ENCODE assay signal across 13 cellular contexts in the genomic region with DNA sequence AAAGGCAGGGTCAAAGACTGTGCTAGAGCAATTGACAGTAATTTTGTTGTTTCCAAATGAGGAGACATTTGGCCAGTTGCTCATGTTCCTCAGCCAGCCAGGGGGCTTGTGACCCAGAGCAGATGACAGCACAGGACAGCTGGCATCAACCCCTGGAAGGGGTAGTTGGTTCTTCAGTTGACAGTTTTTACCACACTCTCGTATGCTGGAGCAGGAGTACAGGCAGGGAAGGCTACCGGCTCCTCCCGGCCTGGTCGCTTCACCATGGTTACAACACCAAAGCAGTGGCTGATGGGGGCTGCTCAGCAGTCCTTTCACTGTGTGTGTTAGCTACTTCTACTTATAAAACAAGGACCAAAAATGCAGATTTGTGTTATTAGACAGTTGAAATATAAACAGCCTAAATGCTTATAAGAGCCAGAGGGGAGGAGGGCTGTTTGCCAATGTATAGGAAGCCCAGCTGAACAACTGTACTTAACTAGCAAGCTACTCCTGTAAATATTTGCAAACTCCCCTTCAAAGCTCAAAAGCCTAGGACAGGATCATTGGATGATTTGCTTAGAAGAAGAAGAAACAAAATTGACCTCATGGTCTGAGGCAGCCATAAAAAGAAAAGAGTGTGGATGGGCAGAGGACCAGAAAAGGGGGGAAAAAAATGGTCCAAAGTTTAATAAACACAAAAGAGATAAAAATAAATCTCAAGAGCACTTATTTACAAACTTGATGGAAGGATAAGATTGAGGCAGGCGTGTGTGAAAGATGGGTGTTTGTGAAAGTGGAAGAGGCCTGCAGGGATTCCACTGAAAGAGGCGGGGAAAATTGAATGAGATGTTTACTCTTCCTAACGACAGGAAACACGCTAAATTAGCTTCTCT. TPM values are rescaled to one million over a fixed set of nuclear protein-coding genes. Genes with fewer than 3 reads are reported as not detected.
DNase-seq lines count a peak whose midpoint lies in the region; ATAC-seq, FAIRE-seq and TF ChIP-seq lines count a peak whose summit lies in the region.
"Had no signal": no experiment of that assay in that cellular context is flagged by ENCODE, and none has a peak within 500 bp of the region (broad histone marks: within the 10 kb centered on the region; RNA-seq: fewer than 3 reads in every experiment).

No MANE protein-coding gene starts in this region.

- H3K79me2 ChIP-seq in astrocyte (ENCODE audit: insufficient read depth, low read length), result peaks cover 87% of the 10 kb centered on the region

- H3K27ac ChIP-seq in AG04450 (ENCODE audit: low read depth, low read length), result no peak overlapping the region
- no peak overlapping the region for H3K27ac ChIP-seq in astrocyte (ENCODE audit: low read depth, low read length)
- peak overlapping the region; percentile 48 for H3K27ac ChIP-seq in muscle layer of duodenum (ENCODE audit: low read length)
- H3K27ac ChIP-seq: thoracic aorta had no signal

- peaks cover 44% of the 10 kb centered on the region for H3K4me1 Mint-ChIP-seq in astrocyte (ENCODE audit: low read depth, unreplicated experiment)
- H3K4me1 Mint-ChIP-seq in naive thymus-derived CD8-positive, alpha-beta T cell, result no peaks in the 10 kb centered on the region
- no peaks in the 10 kb centered on the region for H3K4me1 Mint-ChIP-seq in activated naive CD8-positive, alpha-beta T cell treated with anti-CD3 and anti-CD28 coated beads, Interleukin-2, amount 50 U/mL, for 24 hours

- CTCF ChIA-PET in AG04450 (lab: Charles Lee), result interaction anchor here (1.2 to 1.6 kb wide), 2 partner anchors 16 to 665 kb away, joined by 3 read pairs; no protein-coding TSS in a partner anchor

- no peaks in the 10 kb centered on the region for H3K27me3 Mint-ChIP-seq in astrocyte (ENCODE audit: low read depth, unreplicated experiment)
- H3K27me3 Mint-ChIP-seq in naive thymus-derived CD8-positive, alpha-beta T cell, result peaks cover 0 to 17% (median 5%) of the 10 kb centered on the region in 5 donors
- peaks cover 4% of the 10 kb centered on the region for H3K27me3 Mint-ChIP-seq in activated naive CD8-positive, alpha-beta T cell treated with anti-CD3 and anti-CD28 coated beads, Interleukin-2, amount 50 U/mL, for 24 hours

- peaks cover 14% of the 10 kb centered on the region for H3K4me1 ChIP-seq in astrocyte (ENCODE audit: insufficient read depth, low read length)
- peaks cover 6 to 19% of the 10 kb centered on the region in 2 donors for H3K4me1 ChIP-seq in muscle layer of duodenum (ENCODE audit: control insufficient read depth in 1 of 2, insufficient read depth in 2 of 2, low read length in 2 of 2)

- H3K36me3 ChIP-seq in astrocyte (ENCODE audit: insufficient read depth, low read length) (peaks cover 20% of the 10 kb centered on the region), muscle layer of duodenum (ENCODE audit: control insufficient read depth in 1 of 2, insufficient read depth in 2 of 2, low read length in 2 of 2) (peaks cover 0 to 7% of the 10 kb centered on the region in 2 donors)
- H3K36me3 ChIP-seq: thoracic aorta had no signal

- in situ Hi-C loops in G401 (cut with HindIII; ENCODE audit: low sequenced_read_pairs), result no loop called here

- peak; percentile 70 for DNase-seq in AG04450 (ENCODE audit: low read depth, low spot score)
- DNase-seq in NCI-H1436 treated with DMSO at 0.1 percent for 48 hours (lab: John Stamatoyannopoulos, UW), result peak; percentile 55
- peak; percentile 20 for DNase-seq in astrocyte (ENCODE audit: low read depth)
- no peak for DNase-seq in naive thymus-derived CD8-positive, alpha-beta T cell
- DNase-seq in activated naive CD8-positive, alpha-beta T cell treated with anti-CD3 and anti-CD28 coated beads, Interleukin-2, amount 50 U/mL, for 24 hours, result no peak
- no peak for DNase-seq in G401 (ENCODE audit: low spot score)
- DNase-seq: ACHN; activated naive CD4-positive, alpha-beta T cell treated with anti-CD3 and anti-CD28 coated beads, Interleukin-2, amount 50 U/mL, for 16 hours; heart left ventricle had no signal

- no peak for ATAC-seq in naive thymus-derived CD8-positive, alpha-beta T cell
- no peak for ATAC-seq in activated naive CD8-positive, alpha-beta T cell treated with anti-CD3 and anti-CD28 coated beads, Interleukin-2, amount 50 U/mL, for 24 hours
- ATAC-seq in GM19324 (IDR thresholded peaks at IDR 0.05; ENCODE audit: low FRiP score, unreplicated experiment), result no peak
- ATAC-seq: heart left ventricle had no signal

- H3K27me3 ChIP-seq in AG04450 (ENCODE audit: control insufficient read depth, insufficient read depth, low read length) (no peaks in the 10 kb centered on the region), astrocyte (ENCODE audit: insufficient read depth, low read length) (no peaks in the 10 kb centered on the region), muscle layer of duodenum (ENCODE audit: low read depth, low read length) (no peaks in the 10 kb centered on the region)
- H3K27me3 ChIP-seq: heart left ventricle had no signal

- peaks cover 77% of the 10 kb centered on the region for H4K20me1 ChIP-seq in astrocyte (ENCODE audit: insufficient read depth, low read length)

- peaks cover 6% of the 10 kb centered on the region for H3K9me3 Mint-ChIP-seq in astrocyte (ENCODE audit: unreplicated experiment)
- H3K9me3 Mint-ChIP-seq in naive thymus-derived CD8-positive, alpha-beta T cell, result no peaks in the 10 kb centered on the region
- no peaks in the 10 kb centered on the region for H3K9me3 Mint-ChIP-seq in activated naive CD8-positive, alpha-beta T cell treated with anti-CD3 and anti-CD28 coated beads, Interleukin-2, amount 50 U/mL, for 24 hours

- TF ChIP-seq CTCF in AG04450 (IDR thresholded peaks at IDR 0.05; ENCODE audit: low read depth, low read length) (no peak), astrocyte (IDR thresholded peaks at IDR 0.05; ENCODE audit: insufficient read depth, low read depth, low read length) (no peak)

- FAIRE-seq in astrocyte (lab: Jason Lieb, UNC), result no peak
- FAIRE-seq: endothelial cell of umbilical vein had no signal

- no peak overlapping the region for H3K4me2 ChIP-seq in astrocyte (ENCODE audit: low read length)

- H3K9me3 ChIP-seq in AG04450 (ENCODE audit: control insufficient read depth, insufficient read depth, low read length) (peaks cover 8% of the 10 kb centered on the region), astrocyte (ENCODE audit: insufficient read depth, low read depth, low read length) (no peaks in the 10 kb centered on the region), muscle layer of duodenum (ENCODE audit: control insufficient read depth in 1 of 2, low read length in 2 of 2) (no peaks in the 10 kb centered on the region)
- H3K9me3 ChIP-seq: heart left ventricle, thoracic aorta had no signal

- no peak overlapping the region for H3K4me3 Mint-ChIP-seq in astrocyte (ENCODE audit: unreplicated experiment)
- H3K4me3 Mint-ChIP-seq in naive thymus-derived CD8-positive, alpha-beta T cell, result no peak overlapping the region
- H3K4me3 Mint-ChIP-seq in activated naive CD8-positive, alpha-beta T cell treated with anti-CD3 and anti-CD28 coated beads, Interleukin-2, amount 50 U/mL, for 24 hours, result no peak overlapping the region

- H3K36me3 Mint-ChIP-seq in astrocyte (ENCODE audit: low read depth, unreplicated experiment), result peaks cover 48% of the 10 kb centered on the region
- no peaks in the 10 kb centered on the region for H3K36me3 Mint-ChIP-seq in naive thymus-derived CD8-positive, alpha-beta T cell
- no peaks in the 10 kb centered on the region for H3K36me3 Mint-ChIP-seq in activated naive CD8-positive, alpha-beta T cell treated with anti-CD3 and anti-CD28 coated beads, Interleukin-2, amount 50 U/mL, for 24 hours (ENCODE audit: low read depth)

- no peak overlapping the region for H3K4me3 ChIP-seq in AG04450 (ENCODE audit: low read depth, low read length)
- no peak overlapping the region for H3K4me3 ChIP-seq in astrocyte (ENCODE audit: insufficient read depth, low read depth, low read length)
- no peak overlapping the region for H3K4me3 ChIP-seq in muscle layer of duodenum (ENCODE audit: low read depth in 1 of 2, low read length in 2 of 2)
- H3K4me3 ChIP-seq: heart left ventricle, thoracic aorta had no signal

- H3K9ac ChIP-seq in astrocyte (ENCODE audit: low read length), result no peak overlapping the region

- no peak overlapping the region for H2AFZ ChIP-seq in astrocyte (ENCODE audit: low read depth, low read length)

- H3K27ac Mint-ChIP-seq in astrocyte (ENCODE audit: unreplicated experiment), result no peak overlapping the region
- no peak overlapping the region for H3K27ac Mint-ChIP-seq in naive thymus-derived CD8-positive, alpha-beta T cell
- H3K27ac Mint-ChIP-seq in activated naive CD8-positive, alpha-beta T cell treated with anti-CD3 and anti-CD28 coated beads, Interleukin-2, amount 50 U/mL, for 24 hours, result no peak overlapping the region

- POLR2A ChIA-PET in AG04450 (lab: Yijun Ruan, JAX), result no interaction called here
- POLR2A ChIA-PET in naive thymus-derived CD8-positive, alpha-beta T cell (lab: Charles Lee), result no interaction called here

RNA-seq across cellular contexts. Expression of gene TGFB2, which starts 57.0 kb away (rescaled TPM):
- polyA plus RNA-seq in AG04450 (2011; rRNA removed), result 10.2 and 14.8 TPM in 2 replicates
- 6.3 and 11.5 TPM in 2 replicates for polyA minus RNA-seq in AG04450 (2011; rRNA and poly(A)+ RNA removed)
- 308 and 330 TPM in 2 replicates for total RNA-seq in astrocyte
- under 1 TPM in 1 of 2 experiments, not detected in 1; 0.16 TPM for total RNA-seq in naive thymus-derived CD8-positive, alpha-beta T cell
- not detected for polyA plus RNA-seq in naive thymus-derived CD8-positive, alpha-beta T cell
- 0.27 TPM in 1 of 2 replicates, not detected in the other for total RNA-seq in G401 (2014; rRNA removed; shearing (Covaris generic))

Comparison
In these comparisons a context has a peak if more than half of its experiments do, and no peak if none do; other contexts are left out.
1. DNase-seq: peak in AG04450 (single experiment), NCI-H1436 treated with DMSO at 0.1 percent for 48 hours (single experiment) and astrocyte (single experiment); none in naive thymus-derived CD8-positive, alpha-beta T cell (0 of 10), activated naive CD8-positive, alpha-beta T cell treated with anti-CD3 and anti-CD28 coated beads, Interleukin-2, amount 50 U/mL, for 24 hours (single experiment) and G401 (single experiment).
2. RNA of gene TGFB2, which starts 57.0 kb away (total RNA-seq): 308 to 330 TPM in astrocyte; 0.27 TPM in G401 and 0.16 TPM in naive thymus-derived CD8-positive, alpha-beta T cell; every median in the first group is over 100 times any median in the second.